ENCODE assay signal across 12 cellular contexts in genomic region chr16:82329504-82330192, GRCh38.
DNase-seq lines count a peak whose midpoint lies in the region; ATAC-seq and TF ChIP-seq lines count a peak whose summit lies in the region.
"Had no signal": no experiment of that assay in that cellular context is flagged by ENCODE, and none has a peak within 500 bp of the region (broad histone marks: within the 10 kb centered on the region; RNA-seq: fewer than 3 reads in every experiment).

No MANE protein-coding gene starts in this region.

- TF ChIP-seq POLR2A in erythroblast (IDR thresholded peaks at IDR 0.05; ENCODE audit: low read length) = no peak

- H3K36me3 ChIP-seq in HEK293 (ENCODE audit: control insufficient read depth in 2 of 2, insufficient read depth in 1 of 2, low read length in 2 of 2) = no peaks in the 10 kb centered on the region
- no peaks in the 10 kb centered on the region for H3K36me3 ChIP-seq in PC-3 (ENCODE audit: low read depth, low read length)
- H3K36me3 ChIP-seq: BLaER1 treated with 17β-estradiol and CSF1 and Interleukin-3, amounts not matched to agents 10 nM and 100 nM had no signal

- H3K4me3 ChIP-seq in HEK293 (ENCODE audit: low read depth, low read length) = no peak overlapping the region
- H3K4me3 ChIP-seq in PC-3 (ENCODE audit: low read length) = no peak overlapping the region
- H3K4me3 ChIP-seq: BLaER1 treated with 17β-estradiol and CSF1 and Interleukin-3, amounts not matched to agents 10 nM and 100 nM; skin epidermis had no signal

- intact Hi-C loops in PC-3 (cut with micrococcal nuclease) = no loop called here

- H3K79me2 ChIP-seq in PC-3 (ENCODE audit: low read length) = no peaks in the 10 kb centered on the region

- no peaks in the 10 kb centered on the region for H4K20me1 ChIP-seq in PC-3 (ENCODE audit: low read length)
- H4K20me1 ChIP-seq: BLaER1 treated with 17β-estradiol and CSF1 and Interleukin-3, amounts not matched to agents 10 nM and 100 nM had no signal

- DNase-seq in NCI-H1930 (lab: John Stamatoyannopoulos, UW) (peak; percentile 23 to 79), PC-3 (peak; percentile 37), midbrain (lab: John Stamatoyannopoulos, UW) (peak; percentile 14), erythroblast (lab: John Stamatoyannopoulos, UW) (no peak), omental fat pad (ENCODE audit: low spot score) (no peak)
- DNase-seq: activated CD4-positive, alpha-beta T cell treated with anti-CD3 and anti-CD28 coated beads, Interleukin-2, amount 50 U/mL, for 4 hours; kidney glomerular epithelial cell had no signal

- H3K9ac ChIP-seq in PC-3 (ENCODE audit: low read length) = no peak overlapping the region
- H3K9ac ChIP-seq: BLaER1 treated with 17β-estradiol and CSF1 and Interleukin-3, amounts not matched to agents 10 nM and 100 nM had no signal

- H3F3A ChIP-seq in PC-3 (ENCODE audit: low read length, unreplicated experiment) = no peaks in the 10 kb centered on the region

- H3K27ac ChIP-seq in HEK293 (ENCODE audit: extremely low read depth, low read depth, low read length) = no peak overlapping the region
- no peak overlapping the region for H3K27ac ChIP-seq in PC-3 (ENCODE audit: low read length)
- H3K27ac ChIP-seq: skin epidermis had no signal

- CTCF ChIA-PET in HEK293 (lab: Yijun Ruan, JAX) = no interaction called here
- CTCF ChIA-PET in PC-3 (lab: Charles Lee) = no interaction called here

- H3K27me3 ChIP-seq in PC-3 (ENCODE audit: low read length) = no peaks in the 10 kb centered on the region
- H3K27me3 ChIP-seq: BLaER1 treated with 17β-estradiol and CSF1 and Interleukin-3, amounts not matched to agents 10 nM and 100 nM had no signal

- BruUV-seq in PC-3 (replicated peaks; lab: Mats Ljungman, UMichigan) = no TSS peak

- H3K9me2 ChIP-seq in PC-3 (replicated peaks; ENCODE audit: low read length) = no peaks in the 10 kb centered on the region

- peak; percentile 59 for ATAC-seq in PC-3
- no peak for ATAC-seq in HG03175 (IDR thresholded peaks at IDR 0.05; ENCODE audit: unreplicated experiment)
- ATAC-seq in GM21447 (IDR thresholded peaks at IDR 0.05; ENCODE audit: unreplicated experiment) = no peak
- ATAC-seq in omental fat pad (ENCODE audit: low FRiP score) = no peak

- no peak for TF ChIP-seq CTCF in HEK293 (tag by site-specific recombination; IDR thresholded peaks at IDR 0.05)
- TF ChIP-seq CTCF in PC-3 (conservative IDR thresholded peaks at IDR 0.05; ENCODE audit: low read depth, low read length) = no peak
- no peak for TF ChIP-seq CTCF in omental fat pad (IDR thresholded peaks at IDR 0.05)

- no peak overlapping the region; the same call in 1 of the 2 replicates for H3K4me2 ChIP-seq in PC-3 (ENCODE audit: low read length)

- POLR2A ChIA-PET in HEK293 (lab: Yijun Ruan, JAX) = no interaction called here
- POLR2A ChIA-PET in PC-3 (lab: Charles Lee; ENCODE audit: unreplicated experiment) = no interaction called here

- H2AFZ ChIP-seq in PC-3 (ENCODE audit: low read length) = no peak overlapping the region

- H3K9me3 ChIP-seq in HEK293 (ENCODE audit: control insufficient read depth, insufficient read depth, low read depth, low read length) (no peaks in the 10 kb centered on the region), PC-3 (ENCODE audit: low read length) (no peaks in the 10 kb centered on the region)

- peaks cover 6% of the 10 kb centered on the region for H3K4me1 ChIP-seq in HEK293 (ENCODE audit: control insufficient read depth, insufficient read depth, low read length)
- 0 out of 2 replicates have a peak, but pooled peaks cover 3% of the 10 kb centered on the region for H3K4me1 ChIP-seq in PC-3 (ENCODE audit: insufficient read depth, low read length)

TF ChIP-seq in HEK293, 187 proteins besides CTCF, POLR2A, EP300 and RAD21:
- TF ChIP-seq ZNF777 (tag by site-specific recombination; IDR thresholded peaks at IDR 0.05; ENCODE audit: borderline replicate concordance) = no peak
- TF ChIP-seq TRIM28 (IDR thresholded peaks at IDR 0.05; ENCODE audit: borderline replicate concordance, low read length) = peak; percentile 80
- peak; percentile 29; the same call in 1 of the 2 replicates for TF ChIP-seq GLIS1 (tag by site-specific recombination; IDR thresholded peaks at IDR 0.05)
- no peak for TF ChIP-seq ZBTB7A (tag by site-specific recombination; IDR thresholded peaks at IDR 0.05; ENCODE audit: low read depth)

Comparison
In these comparisons a context has a peak if more than half of its experiments do, and no peak if none do; other contexts are left out.
1. DNase-seq: peak in NCI-H1930 (2 of 2), PC-3 (single experiment) and midbrain (single experiment); none in erythroblast (0 of 2) and omental fat pad (single experiment).